Comparison of ENCODE assay signal across 11 cellular contexts in the genomic region with DNA sequence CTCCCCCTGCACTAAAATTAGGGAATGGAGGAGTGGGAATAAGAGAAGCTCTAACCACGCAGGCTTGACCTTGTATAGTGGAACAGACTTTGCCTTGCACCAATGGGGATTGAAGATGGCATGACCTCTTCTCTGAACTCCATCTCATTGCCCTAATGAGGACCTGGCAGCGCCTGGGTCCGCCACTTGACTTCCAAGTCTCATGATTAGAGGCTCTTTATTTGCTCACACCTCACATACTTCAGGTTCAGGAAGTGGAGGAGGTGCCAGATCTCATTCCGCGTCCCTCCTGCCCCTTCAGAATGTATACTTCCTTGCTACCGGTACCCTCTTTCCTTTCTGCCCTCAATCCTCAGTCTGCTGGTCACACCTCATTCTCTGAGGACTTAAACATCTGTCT.
"Had no signal": no experiment of that assay in that cellular context is flagged by ENCODE, and none has a peak within 500 bp of the region (broad histone marks: within the 10 kb centered on the region; RNA-seq: fewer than 3 reads in every experiment).

No MANE protein-coding gene starts in this region.

- H3K27ac ChIP-seq: cardiac muscle cell, esophagus squamous epithelium, stomach, vagina had no signal

- H3K27ac Mint-ChIP-seq: activated naive CD4-positive, alpha-beta T cell treated with anti-CD3 and anti-CD28 coated beads for 36 hours had no signal

- H3K9me3 ChIP-seq: esophagus squamous epithelium, stomach, vagina had no signal

- H3K4me3 ChIP-seq: cardiac muscle cell, esophagus squamous epithelium, stomach, vagina had no signal

- H3K9me3 Mint-ChIP-seq: immature natural killer cell had no signal

- H3K4me3 Mint-ChIP-seq: activated naive CD4-positive, alpha-beta T cell treated with anti-CD3 and anti-CD28 coated beads for 36 hours; immature natural killer cell had no signal

- H3K36me3 ChIP-seq: cardiac muscle cell, esophagus squamous epithelium, stomach, vagina had no signal

- DNase-seq: activated CD4-positive, CD25-positive, alpha-beta regulatory T cell treated with anti-CD3 and anti-CD28 coated beads, Interleukin-2, amount 50 U/mL, for 72 hours; activated naive CD4-positive, alpha-beta T cell treated with anti-CD3 and anti-CD28 coated beads for 36 hours; esophagus squamous epithelium; foreskin fibroblast; immature natural killer cell; mammary epithelial cell; stimulated activated CD4-positive, alpha-beta T cell treated with anti-CD3 and anti-CD28 coated beads, Interleukin-2, amount 100 ng/mL, for 48 hours; stomach; T-helper 2 cell had no signal

- H3K27me3 ChIP-seq: cardiac muscle cell, esophagus squamous epithelium, stomach, vagina had no signal
